In genomic region chr7:48110868-48111267, GRCh38 we compare ENCODE assay signal across 9 cellular contexts. TPM values are rescaled to one million over a fixed set of nuclear protein-coding genes. Genes with fewer than 3 reads are reported as not detected.
DNase-seq lines count a peak whose midpoint lies in the region; ATAC-seq and TF ChIP-seq lines count a peak whose summit lies in the region.
"Had no signal": no experiment of that assay in that cellular context is flagged by ENCODE, and none has a peak within 500 bp of the region (broad histone marks: within the 10 kb centered on the region; RNA-seq: fewer than 3 reads in every experiment).

No MANE protein-coding gene starts in this region.

- intact Hi-C loops in Panc1 (cut with micrococcal nuclease; ENCODE audit: unreplicated experiment): loop anchor here (1.0 to 5.0 kb wide), 3 partner anchors 44 to 1741 kb away; no protein-coding TSS in a partner anchor

- H3K9me3 Mint-ChIP-seq in CD4-positive, CD25-positive, alpha-beta regulatory T cell: no peaks in the 10 kb centered on the region
- no peaks in the 10 kb centered on the region for H3K9me3 Mint-ChIP-seq in osteocyte (ENCODE audit: unreplicated experiment)
- H3K9me3 Mint-ChIP-seq in nephron progenitor cell: no peaks in the 10 kb centered on the region
- H3K9me3 Mint-ChIP-seq: CD14-positive monocyte had no signal

- H3K4me1 Mint-ChIP-seq in CD4-positive, CD25-positive, alpha-beta regulatory T cell: peaks cover 4 to 18% (median 11%) of the 10 kb centered on the region in 4 donors
- H3K4me1 Mint-ChIP-seq in osteocyte (ENCODE audit: unreplicated experiment): no peaks in the 10 kb centered on the region
- peaks cover 39% of the 10 kb centered on the region for H3K4me1 Mint-ChIP-seq in nephron progenitor cell

- no peak overlapping the region for H3K4me3 Mint-ChIP-seq in CD4-positive, CD25-positive, alpha-beta regulatory T cell
- H3K4me3 Mint-ChIP-seq in osteocyte (ENCODE audit: unreplicated experiment): no peak overlapping the region
- no peak overlapping the region for H3K4me3 Mint-ChIP-seq in nephron progenitor cell
- H3K4me3 Mint-ChIP-seq: CD14-positive monocyte had no signal

- BruUV-seq in Panc1 (replicated peaks; lab: Mats Ljungman, UMichigan): no TSS peak

- no peak for ATAC-seq in CD4-positive, CD25-positive, alpha-beta regulatory T cell (ENCODE audit: low read depth in 2 of 2)
- ATAC-seq in Panc1: no peak

- no peak for TF ChIP-seq CTCF in Panc1 (IDR thresholded peaks at IDR 0.05)
- TF ChIP-seq CTCF in osteocyte (IDR thresholded peaks at IDR 0.05): no peak
- no peak for TF ChIP-seq CTCF in nephron progenitor cell (IDR thresholded peaks at IDR 0.05)

- H3K4me1 ChIP-seq in CD4-positive, CD25-positive, alpha-beta regulatory T cell (ENCODE audit: control insufficient read depth, insufficient read depth, low read length, poor library complexity, severe bottlenecking): peaks cover 10% of the 10 kb centered on the region
- peaks cover 50% of the 10 kb centered on the region for H3K4me1 ChIP-seq in Panc1 (ENCODE audit: control insufficient read depth, insufficient read depth, low read length)
- H3K4me1 ChIP-seq: HAP-1 had no signal

- H3K4me3 ChIP-seq in CD4-positive, CD25-positive, alpha-beta regulatory T cell (ENCODE audit: low read depth, low read length): no peak overlapping the region
- H3K4me3 ChIP-seq in Panc1 (ENCODE audit: low read depth in 2 of 2, low read length in 2 of 2): no peak overlapping the region
- H3K4me3 ChIP-seq: HAP-1 had no signal

- H3K27me3 Mint-ChIP-seq in CD4-positive, CD25-positive, alpha-beta regulatory T cell: no peaks in the 10 kb centered on the region
- H3K27me3 Mint-ChIP-seq in osteocyte (ENCODE audit: unreplicated experiment): no peaks in the 10 kb centered on the region
- H3K27me3 Mint-ChIP-seq in nephron progenitor cell (ENCODE audit: low read depth, poor library complexity): peaks cover 7% of the 10 kb centered on the region

- H3K9me3 ChIP-seq in CD4-positive, CD25-positive, alpha-beta regulatory T cell (ENCODE audit: control insufficient read depth in 2 of 2, low read length in 2 of 2): no peaks in the 10 kb centered on the region
- no peaks in the 10 kb centered on the region for H3K9me3 ChIP-seq in Panc1 (ENCODE audit: control insufficient read depth, insufficient read depth, low read depth, low read length)
- H3K9me3 ChIP-seq: HAP-1 had no signal

- H3K36me3 ChIP-seq in CD4-positive, CD25-positive, alpha-beta regulatory T cell (ENCODE audit: control insufficient read depth, insufficient read depth, low read length): peaks cover 31% of the 10 kb centered on the region
- peaks cover 15% of the 10 kb centered on the region for H3K36me3 ChIP-seq in Panc1 (ENCODE audit: control insufficient read depth, insufficient read depth, low read length)

- peaks cover 25% of the 10 kb centered on the region for H3K36me3 Mint-ChIP-seq in CD4-positive, CD25-positive, alpha-beta regulatory T cell
- peaks cover 14% of the 10 kb centered on the region for H3K36me3 Mint-ChIP-seq in osteocyte (ENCODE audit: unreplicated experiment)
- H3K36me3 Mint-ChIP-seq in nephron progenitor cell (ENCODE audit: low read depth): peaks cover 17% of the 10 kb centered on the region

- H3K27ac Mint-ChIP-seq in CD4-positive, CD25-positive, alpha-beta regulatory T cell: peak overlapping the region; percentile 39 to 95 (median 85)
- no peak overlapping the region for H3K27ac Mint-ChIP-seq in osteocyte (ENCODE audit: unreplicated experiment)
- H3K27ac Mint-ChIP-seq in nephron progenitor cell: no peak overlapping the region

- in situ Hi-C loops in Panc1 (cut with HindIII; ENCODE audit: low pct_unique_long_range_greater_than_20kb, low sequenced_read_pairs): no loop called here

- H3K27ac ChIP-seq in CD4-positive, CD25-positive, alpha-beta regulatory T cell (ENCODE audit: insufficient read depth, low read length, poor library complexity, severe bottlenecking): peak overlapping the region; percentile 1
- H3K27ac ChIP-seq in Panc1 (ENCODE audit: low read length): peak overlapping the region; percentile 55; the same call in 1 of the 2 replicates
- H3K27ac ChIP-seq in epithelial cell of prostate: peak overlapping the region; percentile 100

- DNase-seq in CD4-positive, CD25-positive, alpha-beta regulatory T cell: no peak
- DNase-seq in Panc1 (ENCODE audit: low read depth, low spot score) (no peak), epithelial cell of prostate (ENCODE audit: low read depth, low spot score) (no peak), osteocyte (ENCODE audit: extremely low spot score, unreplicated experiment) (peak; percentile 51), C1 segment of cervical spinal cord (lab: John Stamatoyannopoulos, UW) (no peak), nephron progenitor cell (no peak), HUDEP-2 (lab: John Stamatoyannopoulos, UW; ENCODE audit: unreplicated experiment in 76 of 76) (no peak)

- POLR2A ChIA-PET in Panc1 (lab: Charles Lee): no interaction called here

- no peaks in the 10 kb centered on the region for H3K27me3 ChIP-seq in CD4-positive, CD25-positive, alpha-beta regulatory T cell (ENCODE audit: control insufficient read depth, insufficient read depth, low read length)
- no peaks in the 10 kb centered on the region for H3K27me3 ChIP-seq in Panc1 (ENCODE audit: control insufficient read depth, insufficient read depth, low read length)

- CTCF ChIA-PET in Panc1 (lab: Charles Lee): interaction anchor here (0.8 to 2.1 kb wide), 7 partner anchors 29 to 166 kb away, joined by 3 to 22 read pairs (median 7); no protein-coding TSS in a partner anchor

RNA-seq across cellular contexts. Expression of gene UPP1, which starts 21.8 kb away (rescaled TPM):
- 66.6 TPM for total RNA-seq in CD4-positive, CD25-positive, alpha-beta regulatory T cell
- polyA plus RNA-seq in CD4-positive, CD25-positive, alpha-beta regulatory T cell: 100 to 1,000 TPM in 3 of 4 donors, 10 to 100 TPM in 1; 98.1 to 123 (median 110) TPM
- total RNA-seq in Panc1 (2021; ENCODE audit: unreplicated experiment) (331 TPM), osteocyte (26.8 and 27.3 TPM in 2 replicates)
- 234 TPM for polyA plus RNA-seq in Panc1 (2012; ENCODE audit: insufficient read length)

Comparison
In these comparisons a context has a peak if more than half of its experiments do, and no peak if none do; other contexts are left out.
1. H3K27ac ChIP-seq: peak in every context shown above with its lines; median percentile 100 in epithelial cell of prostate; 55 in Panc1; 1 in CD4-positive, CD25-positive, alpha-beta regulatory T cell.
2. H3K27ac Mint-ChIP-seq: peak in CD4-positive, CD25-positive, alpha-beta regulatory T cell (3 of 3); none in osteocyte (single experiment) and nephron progenitor cell (single experiment).